In the genomic region with DNA sequence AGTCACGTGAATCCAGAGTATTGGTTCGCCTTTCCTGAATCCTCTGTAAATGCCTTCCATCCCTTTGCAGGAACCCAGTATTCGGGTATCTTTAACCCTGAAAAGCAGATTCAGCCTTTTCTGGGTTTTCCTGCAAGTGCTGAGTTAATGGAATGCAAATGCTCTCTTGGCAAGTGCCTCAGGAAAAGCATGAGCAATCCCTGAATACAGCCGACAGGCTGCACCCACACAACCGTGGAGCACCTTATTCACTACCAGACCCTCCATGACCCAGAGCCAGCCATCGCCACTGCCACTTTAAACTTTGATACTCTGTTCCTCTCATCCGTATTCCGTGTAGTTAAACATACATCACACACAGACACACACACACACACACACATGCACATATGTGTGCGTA, we compare ENCODE assay signal across 14 cellular contexts.
"Had no signal": no experiment of that assay in that cellular context is flagged by ENCODE, and none has a peak within 500 bp of the region (broad histone marks: within the 10 kb centered on the region; RNA-seq: fewer than 3 reads in every experiment).

No MANE protein-coding gene starts in this region.

- H3K36me3 ChIP-seq: cardiac muscle cell, left lung, suprapubic skin, upper lobe of right lung had no signal

- H3K4me1 ChIP-seq: left lung, suprapubic skin, upper lobe of right lung had no signal

- H3K27me3 ChIP-seq: cardiac muscle cell, left lung, suprapubic skin, upper lobe of right lung had no signal

- DNase-seq: activated CD4-positive, alpha-beta T cell treated with anti-CD3 and anti-CD28 coated beads for 48 hours; activated CD8-positive, alpha-beta memory T cell treated with anti-CD3 and anti-CD28 coated beads, Interleukin-2, amount 50 U/mL, for 48 hours; activated CD8-positive, alpha-beta T cell treated with anti-CD3 and anti-CD28 coated beads, Interleukin-2, amount 10 ng/mL, durations not matched to agents 7 days and 5 days; activated naive CD4-positive, alpha-beta T cell; aorta; glutamatergic neuron; left lung; nephron progenitor cell; stimulated activated CD4-positive, alpha-beta T cell treated with anti-CD3 and anti-CD28 coated beads, Interleukin-2, amount 100 ng/mL, for 48 hours; stimulated activated naive CD4-positive, alpha-beta T cell treated with Interleukin-2 at 50 U/mL for 16 hours; upper lobe of right lung had no signal

- FAIRE-seq: islet of Langerhans had no signal

- H3K4me3 ChIP-seq: cardiac muscle cell, left lung, suprapubic skin, upper lobe of right lung had no signal

- H3K9me3 ChIP-seq: left lung, suprapubic skin, upper lobe of right lung had no signal

- H3K27ac ChIP-seq: cardiac muscle cell, left lung, suprapubic skin, upper lobe of right lung had no signal
